In the genomic region with DNA sequence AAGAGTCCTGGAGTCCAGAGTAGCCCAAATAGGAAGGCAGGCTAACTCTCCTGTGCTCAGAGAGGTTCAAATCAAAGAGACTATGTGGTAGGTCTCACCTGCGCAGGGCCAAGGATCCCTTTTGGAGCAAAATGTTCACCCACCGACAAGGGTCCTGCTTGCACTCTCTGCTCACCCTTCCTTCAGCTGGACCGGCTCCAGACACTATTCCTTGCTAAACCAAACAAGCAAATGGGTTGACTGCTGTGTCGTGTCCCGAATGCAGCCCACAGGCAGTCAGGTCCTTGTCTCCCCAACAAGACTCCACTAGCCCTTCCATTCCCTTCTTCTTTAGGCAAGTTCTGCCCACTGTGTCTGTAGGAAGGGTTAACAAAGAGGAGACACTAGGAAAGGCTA, we compare ENCODE assay signal across 8 cellular contexts. TPM values are rescaled to one million over a fixed set of nuclear protein-coding genes. Genes with fewer than 3 reads are reported as not detected.
DNase-seq lines count a peak whose midpoint lies in the region; ATAC-seq and TF ChIP-seq lines count a peak whose summit lies in the region.

No MANE protein-coding gene starts in this region.

- H3K9me3 ChIP-seq in adrenal gland (replicated peaks in 1 of 3) (no peaks in the 10 kb centered on the region), lung (ENCODE audit: control insufficient read depth in 2 of 2, insufficient read depth in 1 of 2, low read length in 1 of 2) (no peaks in the 10 kb centered on the region)

- no peak for TF ChIP-seq CTCF in adrenal gland (IDR thresholded peaks at IDR 0.05)
- no peak for TF ChIP-seq CTCF in lung (IDR thresholded peaks at IDR 0.05; ENCODE audit: control extremely low read depth, extremely low read depth)

- H3K36me3 ChIP-seq in adrenal gland (replicated peaks in 1 of 2) (no peaks in the 10 kb centered on the region), lung (ENCODE audit: control insufficient read depth in 2 of 2, insufficient read depth in 2 of 2, low read length in 2 of 2) (no peaks in the 10 kb centered on the region)

- H3K27me3 ChIP-seq in adrenal gland (no peaks in the 10 kb centered on the region), lung (ENCODE audit: control insufficient read depth, insufficient read depth) (no peaks in the 10 kb centered on the region)

- DNase-seq in adrenal gland (peak in 2 of 7 donors; percentile 15 to 45), lung (ENCODE audit: low spot score) (no peak), inferior parietal cortex (ENCODE audit: extremely low spot score) (no peak), NK-92 (lab: John Stamatoyannopoulos, UW; ENCODE audit: unreplicated experiment) (no peak)
- DNase-seq in stimulated activated CD4-positive, alpha-beta T cell treated with anti-CD3 and anti-CD28 coated beads, Interleukin-15, amount 100 ng/mL, for 24 hours, result no peak

- no peak for TF ChIP-seq POLR2A in adrenal gland (IDR thresholded peaks at IDR 0.05)

- H3K27ac ChIP-seq in adrenal gland, result peak overlapping the region in 4 of 5 donors; percentile 60 to 93 (median 84)
- H3K27ac ChIP-seq in lung (ENCODE audit: low read depth in 1 of 2, low read length in 1 of 2), result peak overlapping the region; percentile 54 to 84

- peak; percentile 16 for ATAC-seq in GM18511 (IDR thresholded peaks at IDR 0.05; ENCODE audit: unreplicated experiment)
- ATAC-seq in HG02852 (IDR thresholded peaks at IDR 0.05; ENCODE audit: unreplicated experiment), result peak; percentile 8
- ATAC-seq in lung (ENCODE audit: insufficient read depth, low FRiP score), result no peak
- no peak for ATAC-seq in HG02981 (IDR thresholded peaks at IDR 0.05; ENCODE audit: unreplicated experiment)

- intact Hi-C loops in adrenal gland (cut with DNase I), result no loop called here

- no peaks in the 10 kb centered on the region for H3K4me1 ChIP-seq in adrenal gland (replicated peaks in 1 of 2)
- H3K4me1 ChIP-seq in lung (ENCODE audit: control insufficient read depth in 2 of 2, insufficient read depth in 2 of 2, low read length in 2 of 2), result no peaks in the 10 kb centered on the region

- peak overlapping the region; percentile 51 to 83 (median 64) for H3K4me3 ChIP-seq in adrenal gland
- peak overlapping the region; percentile 42 for H3K4me3 ChIP-seq in lung

- 14 to 40% (median 30%) methylated on average over 5 of the region's 5 CpGs for WGBS in adrenal gland, 4 donors
- WGBS in lung, 2 donors, result 22 to 45% methylated on average over 5 of the region's 5 CpGs

RNA-seq across cellular contexts. Expression of gene TRMT2B, which starts 0.8 kb away (rescaled TPM):
- total RNA-seq in adrenal gland, result 10 to 100 TPM in 7 of 8 donors, 1 to 10 TPM in 1; 6.9 to 19.8 (median 16.2) TPM
- polyA plus RNA-seq in adrenal gland, result 10 to 100 TPM in 1 of 3 donors, 1 to 10 TPM in 2; 5.8 to 11.6 (median 9.0) TPM
- total RNA-seq in lung, result 10 to 100 TPM; 19.3 to 22.4 TPM
- polyA plus RNA-seq in lung, result 10 to 100 TPM in 1 of 2 donors, 1 to 10 TPM in 1; 7.9 to 10.4 TPM

RNA-seq across cellular contexts. Expression of gene TMEM35A, which starts 27.5 kb away (rescaled TPM):
- total RNA-seq in adrenal gland (1 to 10 TPM in 4 of 8 donors, under 1 TPM in 2, not detected in 2; 0.32 to 2.1 (median 1.3) TPM), lung (1 to 10 TPM; 1.0 to 6.4 TPM)
- polyA plus RNA-seq in adrenal gland (1 to 10 TPM in 2 of 3 donors, under 1 TPM in 1; 0.61 to 3.5 (median 1.0) TPM), lung (under 1 TPM; 0.24 to 0.47 TPM)

RNA-seq across cellular contexts. Expression of gene CENPI, which starts 46.9 kb away (rescaled TPM):
- 1 to 10 TPM in 2 of 8 donors, under 1 TPM in 6; 0.06 to 1.1 (median 0.61) TPM for total RNA-seq in adrenal gland
- polyA plus RNA-seq in adrenal gland, result 1 to 10 TPM in 1 of 3 donors, under 1 TPM in 2; 0.16 to 1.5 (median 0.27) TPM
- total RNA-seq in lung, result 1 to 10 TPM in 1 of 2 donors, under 1 TPM in 1; 0.71 to 7.5 TPM
- polyA plus RNA-seq in lung, result under 1 TPM; 0.69 to 0.76 TPM

Comparison
In these comparisons a context has a peak if more than half of its experiments do, and no peak if none do; other contexts are left out.
1. ATAC-seq: peak in GM18511 (single experiment) and HG02852 (single experiment); none in lung (single experiment) and HG02981 (single experiment).